ENCODE assay signal across 15 cellular contexts in genomic region chr16:17346441-17346773, GRCh38.
A peak's percentile ranks its signal among the peaks of the same experiment; 100 is the strongest.
DNase-seq lines count a peak whose midpoint lies in the region; ATAC-seq and TF ChIP-seq lines count a peak whose summit lies in the region.
"Had no signal": no experiment of that assay in that cellular context is flagged by ENCODE, and none has a peak within 500 bp of the region (broad histone marks: within the 10 kb centered on the region; RNA-seq: fewer than 3 reads in every experiment).

No MANE protein-coding gene starts in this region.

- peaks cover 22% of the 10 kb centered on the region for H3K4me1 ChIP-seq in right cardiac atrium (ENCODE audit: control insufficient read depth, insufficient read depth, low read length)
- H3K4me1 ChIP-seq in muscle layer of colon (ENCODE audit: insufficient read depth, low read length): peaks cover 61% of the 10 kb centered on the region
- peaks cover 70% of the 10 kb centered on the region for H3K4me1 ChIP-seq in vagina
- H3K4me1 ChIP-seq in mucosa of descending colon (ENCODE audit: low read depth): peaks cover 46% of the 10 kb centered on the region

- DNase-seq in right cardiac atrium (no peak), left ventricle myocardium superior (no peak), vagina (ENCODE audit: extremely low spot score in 2 of 2) (no peak), mucosa of descending colon (no peak), putamen (ENCODE audit: low spot score) (no peak)
- DNase-seq in activated T-helper 1 cell treated with anti-CD3 and anti-CD28 coated beads, Interleukin-12 subunit alpha, Interleukin-12 subunit beta, Interleukin-2, Interleukin-4 antibody, amounts not matched to agents 30 ng/mL and 10 ng/mL and 1 ng/mL, durations not matched to agents 14 hours and 24 hours and 36 hours (ENCODE audit: low spot score): no peak
- DNase-seq in activated effector memory CD4-positive, alpha-beta T cell treated with Interleukin-2 at 50 U/mL for 16 hours: no peak
- DNase-seq: activated effector memory CD4-positive, alpha-beta T cell treated with anti-CD3 and anti-CD28 coated beads, Interleukin-2, amount 50 U/mL, for 16 hours; caudate nucleus; occipital lobe; SK-N-SH; stimulated activated CD4-positive, alpha-beta T cell treated with anti-CD3 and anti-CD28 coated beads, Interleukin-1b, Interleukin-23, amount 100 ng/mL, for 48 hours had no signal

- H3K36me3 ChIP-seq in muscle layer of colon (ENCODE audit: insufficient read depth, low read length) (no peaks in the 10 kb centered on the region), vagina (no peaks in the 10 kb centered on the region), mucosa of descending colon (ENCODE audit: low read depth) (no peaks in the 10 kb centered on the region)

- TF ChIP-seq CTCF in vagina (IDR thresholded peaks at IDR 0.05) (no peak), mucosa of descending colon (IDR thresholded peaks at IDR 0.05) (no peak)

- H3K27me3 Mint-ChIP-seq in activated T-helper 1 cell treated with anti-CD3 and anti-CD28 coated beads, Interleukin-12 subunit alpha, Interleukin-12 subunit beta, Interleukin-2, Interleukin-4 antibody, amounts not matched to agents 30 ng/mL and 10 ng/mL and 1 ng/mL, durations not matched to agents 14 hours and 24 hours and 36 hours (ENCODE audit: insufficient read depth): no peaks in the 10 kb centered on the region

- 35% methylated on average over 3 of the region's 3 CpGs for WGBS in right cardiac atrium

- H3K36me3 Mint-ChIP-seq in activated T-helper 1 cell treated with anti-CD3 and anti-CD28 coated beads, Interleukin-12 subunit alpha, Interleukin-12 subunit beta, Interleukin-2, Interleukin-4 antibody, amounts not matched to agents 30 ng/mL and 10 ng/mL and 1 ng/mL, durations not matched to agents 14 hours and 24 hours and 36 hours (ENCODE audit: low read depth): peaks cover 12% of the 10 kb centered on the region

- ATAC-seq in right cardiac atrium (no peak), left ventricle myocardium superior (no peak), mucosa of descending colon (no peak)
- ATAC-seq: WTC11 had no signal

- TF ChIP-seq POLR2A in vagina (IDR thresholded peaks at IDR 0.05): no peak

- peak overlapping the region; percentile 71 for H3K4me3 Mint-ChIP-seq in activated T-helper 1 cell treated with anti-CD3 and anti-CD28 coated beads, Interleukin-12 subunit alpha, Interleukin-12 subunit beta, Interleukin-2, Interleukin-4 antibody, amounts not matched to agents 30 ng/mL and 10 ng/mL and 1 ng/mL, durations not matched to agents 14 hours and 24 hours and 36 hours
- H3K4me3 Mint-ChIP-seq: WTC11 had no signal

- H3K27ac ChIP-seq in right cardiac atrium (ENCODE audit: low read length): peak overlapping the region; percentile 88
- H3K27ac ChIP-seq in muscle layer of colon (ENCODE audit: low read depth, low read length): peak overlapping the region; percentile 82
- H3K27ac ChIP-seq in vagina: peak overlapping the region; percentile 60
- H3K27ac ChIP-seq: epithelial cell of prostate had no signal

- H3K27me3 ChIP-seq in right cardiac atrium (ENCODE audit: control insufficient read depth, insufficient read depth): no peaks in the 10 kb centered on the region
- no peaks in the 10 kb centered on the region for H3K27me3 ChIP-seq in muscle layer of colon (ENCODE audit: control insufficient read depth in 1 of 2, insufficient read depth in 2 of 2, low read length in 2 of 2)
- no peaks in the 10 kb centered on the region for H3K27me3 ChIP-seq in vagina

- peak overlapping the region; percentile 99 for H3K27ac Mint-ChIP-seq in activated T-helper 1 cell treated with anti-CD3 and anti-CD28 coated beads, Interleukin-12 subunit alpha, Interleukin-12 subunit beta, Interleukin-2, Interleukin-4 antibody, amounts not matched to agents 30 ng/mL and 10 ng/mL and 1 ng/mL, durations not matched to agents 14 hours and 24 hours and 36 hours
- H3K27ac Mint-ChIP-seq: WTC11 had no signal

- peaks cover 85% of the 10 kb centered on the region for H3K4me1 Mint-ChIP-seq in activated T-helper 1 cell treated with anti-CD3 and anti-CD28 coated beads, Interleukin-12 subunit alpha, Interleukin-12 subunit beta, Interleukin-2, Interleukin-4 antibody, amounts not matched to agents 30 ng/mL and 10 ng/mL and 1 ng/mL, durations not matched to agents 14 hours and 24 hours and 36 hours (ENCODE audit: low read depth)
- H3K4me1 Mint-ChIP-seq: WTC11 had no signal

- H3K4me3 ChIP-seq in right cardiac atrium (ENCODE audit: low read length) (no peak overlapping the region), muscle layer of colon (ENCODE audit: low read depth in 1 of 2, low read length in 2 of 2) (no peak overlapping the region), vagina (no peak overlapping the region), mucosa of descending colon (no peak overlapping the region)

- H3K9me3 ChIP-seq in right cardiac atrium (ENCODE audit: control insufficient read depth, low read length) (no peaks in the 10 kb centered on the region), muscle layer of colon (ENCODE audit: low read length) (no peaks in the 10 kb centered on the region), vagina (no peaks in the 10 kb centered on the region), mucosa of descending colon (no peaks in the 10 kb centered on the region)
- H3K9me3 ChIP-seq: SK-N-SH had no signal

- intact Hi-C loops in right cardiac atrium (cut with DNase I): loop anchor here in 1 of 4 donors (10.0 kb wide), 1 partner anchor 72 kb away; no protein-coding TSS in a partner anchor
- intact Hi-C loops in left ventricle myocardium superior (cut with micrococcal nuclease): no loop called here
- intact Hi-C loops in activated T-helper 1 cell treated with anti-CD3 and anti-CD28 coated beads, Interleukin-12 subunit alpha, Interleukin-12 subunit beta, Interleukin-2, Interleukin-4 antibody, amounts not matched to agents 30 ng/mL and 10 ng/mL and 1 ng/mL, durations not matched to agents 14 hours and 24 hours and 36 hours (cut with micrococcal nuclease): loop anchor here (1.0 to 5.0 kb wide), 4 partner anchors 18 to 1426 kb away; no protein-coding TSS in a partner anchor
- intact Hi-C loops in vagina (cut with DNase I): no loop called here
- intact Hi-C loops in mucosa of descending colon (cut with DNase I, micrococcal nuclease): no loop called here

- H3K9ac ChIP-seq in muscle layer of colon (ENCODE audit: low read length): no peak overlapping the region
- H3K9ac ChIP-seq: SK-N-SH had no signal

- no peaks in the 10 kb centered on the region for H3K9me3 Mint-ChIP-seq in activated T-helper 1 cell treated with anti-CD3 and anti-CD28 coated beads, Interleukin-12 subunit alpha, Interleukin-12 subunit beta, Interleukin-2, Interleukin-4 antibody, amounts not matched to agents 30 ng/mL and 10 ng/mL and 1 ng/mL, durations not matched to agents 14 hours and 24 hours and 36 hours
